Comparison of ENCODE assay signal across 8 cellular contexts in genomic region chr17:7833795-7834553, GRCh38. TPM values are rescaled to one million over a fixed set of nuclear protein-coding genes. Genes with fewer than 3 reads are reported as not detected.
A peak's percentile ranks its signal among the peaks of the same experiment; 100 is the strongest.
DNase-seq lines count a peak whose midpoint lies in the region; ATAC-seq, FAIRE-seq and TF ChIP-seq lines count a peak whose summit lies in the region.

Gene KDM6B (plus strand): TSS chr17:7834217. CDS start chr17:7845555, 11,338 bp downstream.

- no TSS peak for BruUV-seq in HepG2 (replicated peaks; lab: Mats Ljungman, UMichigan)

- TF ChIP-seq CTCF in AG04450 (IDR thresholded peaks at IDR 0.05; ENCODE audit: low read depth, low read length) (no peak), HepG2 (CRISPR knock-in tag; IDR thresholded peaks at IDR 0.05) (no peak)

- H3K27ac ChIP-seq in AG04450 (ENCODE audit: low read depth, low read length) = peak within 1 kb of the TSS; percentile 89
- H3K27ac ChIP-seq in HepG2 (ENCODE audit: extremely low read length, insufficient read depth, low read length) = peak within 1 kb of the TSS; percentile 92

- H3K9ac ChIP-seq in HepG2 (ENCODE audit: insufficient read depth, low read depth, low read length) = peak within 1 kb of the TSS; percentile 89

- intact Hi-C loops in activated CD4-positive, alpha-beta memory T cell treated with anti-CD3 and anti-CD28 coated beads for 36 hours (cut with micrococcal nuclease) = loop anchor here (1.0 to 10.0 kb wide), 3 partner anchors 53 to 351 kb away; partner anchors contain the start of gene TP53
- intact Hi-C loops in HepG2 (cut with micrococcal nuclease; ENCODE audit: unreplicated experiment) = loop anchor here (5.0 kb wide), 1 partner anchor 87 kb away; no protein-coding TSS in a partner anchor

- H3K4me3 ChIP-seq in AG04450 (ENCODE audit: low read depth, low read length) (peak within 1 kb of the TSS; percentile 84), HepG2 (replicated peaks in 1 of 3; ENCODE audit: insufficient read depth in 1 of 3, low read depth in 2 of 3, low read length in 3 of 3) (peak within 1 kb of the TSS; percentile 54 to 92 (median 65))

- TF ChIP-seq EP300 in HepG2 (IDR thresholded peaks at IDR 0.05; ENCODE audit: low read depth in 2 of 2, low read length in 2 of 2) = no peak
- TF ChIP-seq EP300 in HepG2 (CRISPR knock-in tag; IDR thresholded peaks at IDR 0.05; ENCODE audit: borderline replicate concordance) = no peak

- H3K4me2 ChIP-seq in HepG2 (ENCODE audit: low read depth, low read length) = peak within 1 kb of the TSS; percentile 84

- CTCF ChIA-PET in AG04450 (lab: Charles Lee) (interaction anchor here (0.5 to 2.6 kb wide), 16 partner anchors 9 to 224 kb away, joined by 3 to 9 read pairs (median 4); partner anchors contain the start of gene NAA38), HepG2 (lab: Yijun Ruan, JAX; ENCODE audit: low intra/inter-chr PET ratio, low total read pairs) (interaction anchor here (1.2 kb wide), 1 partner anchor 64 kb away, joined by 5 read pairs; no protein-coding TSS in a partner anchor)
- CTCF ChIA-PET in activated CD4-positive, alpha-beta memory T cell treated with anti-CD3 and anti-CD28 coated beads for 36 hours (lab: Charles Lee) = interaction anchor here (0.5 to 7.2 kb wide), 16 partner anchors 10 to 245 kb away, joined by 3 to 70 read pairs (median 8); partner anchors contain the start of genes CYB5D1, NAA38, TP53 and WRAP53

- H3K27me3 ChIP-seq in AG04450 (ENCODE audit: control insufficient read depth, insufficient read depth, low read length) (peaks cover 14% of the 10 kb centered on the region), HepG2 (ENCODE audit: control insufficient read depth in 1 of 2, insufficient read depth in 2 of 2, low read length in 2 of 2) (peaks cover 6 to 27% of the 10 kb centered on the region in 2 experiments; a peak in 4 of 5 replicates)

- H3K9me3 ChIP-seq in AG04450 (ENCODE audit: control insufficient read depth, insufficient read depth, low read length) = no peaks in the 10 kb centered on the region; the same call in 1 of the 2 replicates
- no peaks in the 10 kb centered on the region for H3K9me3 ChIP-seq in HepG2 (ENCODE audit: low read length)

- H3K27me3 Mint-ChIP-seq in activated CD4-positive, alpha-beta memory T cell treated with anti-CD3 and anti-CD28 coated beads for 36 hours = peaks cover 1% of the 10 kb centered on the region

- ATAC-seq in GM19023 (IDR thresholded peaks at IDR 0.05; ENCODE audit: unreplicated experiment) = peak; percentile 51
- ATAC-seq in HG03442 (IDR thresholded peaks at IDR 0.05; ENCODE audit: unreplicated experiment) = peak; percentile 52
- ATAC-seq in HepG2 = peak; percentile 66

- POLR2A ChIA-PET in AG04450 (lab: Yijun Ruan, JAX) (interaction anchor here (0.5 to 1.7 kb wide), 6 partner anchors 17 to 134 kb away, joined by 3 to 6 read pairs (median 3); partner anchors contain the start of gene NAA38), HepG2 (lab: Yijun Ruan, JAX) (interaction anchor here (0.8 to 8.2 kb wide), 11 partner anchors 9 to 261 kb away, joined by 3 to 159 read pairs (median 4); partner anchors contain the start of genes CNTROB, CYB5D1, NAA38 and RNF227)
- POLR2A ChIA-PET in activated CD4-positive, alpha-beta memory T cell treated with anti-CD3 and anti-CD28 coated beads for 36 hours (lab: Charles Lee) = interaction anchor here (1.1 to 3.5 kb wide), 6 partner anchors 9 to 250 kb away, joined by 5 to 24 read pairs (median 10); partner anchors contain the start of genes CYB5D1, MPDU1 and NAA38

- peak within 1 kb of the TSS; percentile 10 for H2AFZ ChIP-seq in HepG2 (ENCODE audit: low read length)

- in situ Hi-C loops in HepG2 (cut with HindIII; ENCODE audit: extremely low pct_ligation_motif_present, low pct_unique_long_range_greater_than_20kb) = no loop called here

- peak within 1 kb of the TSS; percentile 80 for H3K4me3 Mint-ChIP-seq in activated CD4-positive, alpha-beta memory T cell treated with anti-CD3 and anti-CD28 coated beads for 36 hours

- H3K4me1 Mint-ChIP-seq in activated CD4-positive, alpha-beta memory T cell treated with anti-CD3 and anti-CD28 coated beads for 36 hours (ENCODE audit: low read depth) = peaks cover 30% of the 10 kb centered on the region

- WGBS in HepG2 (ENCODE audit: low lambda C conversion rate) = 3% methylated on average over 35 of the region's 49 CpGs

- H3K9me3 Mint-ChIP-seq in activated CD4-positive, alpha-beta memory T cell treated with anti-CD3 and anti-CD28 coated beads for 36 hours = no peaks in the 10 kb centered on the region

- TF ChIP-seq RAD21 in HepG2 (CRISPR knock-in tag; IDR thresholded peaks at IDR 0.05) = no peak

- no peaks in the 10 kb centered on the region; the same call in 1 of the 2 replicates for H4K20me1 ChIP-seq in HepG2 (ENCODE audit: insufficient read depth, low read length)

- DNase-seq in AG04450 (ENCODE audit: low read depth, low spot score) = peak; percentile 67
- DNase-seq in NCI-H82 treated with DMSO at 0.1 percent for 48 hours (lab: John Stamatoyannopoulos, UW; ENCODE audit: unreplicated experiment) = peak; percentile 92
- DNase-seq in activated CD4-positive, alpha-beta memory T cell treated with anti-CD3 and anti-CD28 coated beads for 36 hours = peak; percentile 93
- DNase-seq in dermis microvascular lymphatic vessel endothelial cell (ENCODE audit: low read depth in 2 of 2) = peak; percentile 75 to 92
- peak; percentile 83 for DNase-seq in HepG2 (ENCODE audit: low spot score)
- peak; percentile 81 for DNase-seq in stimulated activated CD4-positive, alpha-beta T cell treated with anti-CD3 and anti-CD28 coated beads, Interleukin-2, amount 100 ng/mL, for 4 hours (ENCODE audit: low read depth)

- H3K4me1 ChIP-seq in HepG2 (ENCODE audit: insufficient read depth, low read length) = peaks cover 46% of the 10 kb centered on the region

- no peaks in the 10 kb centered on the region for H3K36me3 ChIP-seq in HepG2 (replicated peaks in 1 of 2; ENCODE audit: control insufficient read depth in 1 of 2, insufficient read depth in 2 of 2, low read length in 2 of 2)

- 0 out of 4 replicates have a peak, but pooled peaks of 1 of the 2 experiments have one; percentile 50 for TF ChIP-seq POLR2A in HepG2 (IDR thresholded peaks at IDR 0.05; ENCODE audit: insufficient read depth in 1 of 2, low read depth in 2 of 2, low read length in 2 of 2)

- peaks cover 12% of the 10 kb centered on the region for H3K79me2 ChIP-seq in HepG2 (ENCODE audit: insufficient read depth, low read length)

- FAIRE-seq in HepG2 (lab: Jason Lieb, UNC) = no peak

- peak within 1 kb of the TSS; percentile 95 for H3K27ac Mint-ChIP-seq in activated CD4-positive, alpha-beta memory T cell treated with anti-CD3 and anti-CD28 coated beads for 36 hours

- H3K36me3 Mint-ChIP-seq in activated CD4-positive, alpha-beta memory T cell treated with anti-CD3 and anti-CD28 coated beads for 36 hours = no peaks in the 10 kb centered on the region

TF ChIP-seq in HepG2, 621 proteins besides CTCF, POLR2A, EP300 and RAD21 (continues in another document):
- TF ChIP-seq SKI (IDR thresholded peaks at IDR 0.05; ENCODE audit: partially characterized antibody) = no peak
- peak; percentile 12; the same call in 1 of the 2 replicates for TF ChIP-seq THAP11 (CRISPR knock-in tag; IDR thresholded peaks at IDR 0.05)
- TF ChIP-seq ZNF34 (CRISPR knock-in tag; IDR thresholded peaks at IDR 0.05; ENCODE audit: borderline replicate concordance) = no peak
- TF ChIP-seq BCL6 (CRISPR knock-in tag; IDR thresholded peaks at IDR 0.05) = no peak
- TF ChIP-seq PAX8 (CRISPR knock-in tag; IDR thresholded peaks at IDR 0.05; ENCODE audit: borderline replicate concordance) = no peak
- no peak for TF ChIP-seq SYNCRIP (IDR thresholded peaks at IDR 0.05; ENCODE audit: insufficient read depth, low read depth, low read length)
- no peak for TF ChIP-seq CHCHD3 (CRISPR knock-in tag; IDR thresholded peaks at IDR 0.05)

RNA-seq across cellular contexts. Expression of gene KDM6B, which starts in this region (rescaled TPM):
- polyA plus RNA-seq in AG04450 (2011; rRNA removed) = 2.0 and 2.4 TPM in 2 replicates
- polyA minus RNA-seq in AG04450 (2011; rRNA and poly(A)+ RNA removed) = 15.3 and 16.4 TPM in 2 replicates
- 10 to 100 TPM; 44.1 to 49.6 TPM for total RNA-seq in activated CD4-positive, alpha-beta memory T cell treated with anti-CD3 and anti-CD28 coated beads for 36 hours
- 1.0 and 3.5 TPM in 2 replicates for total RNA-seq in dermis microvascular lymphatic vessel endothelial cell
- total RNA-seq in HepG2 (2016; rRNA removed; fragmentation: Illumina TruSeq; extraction: Trizol) = 2.1 and 2.2 TPM in 2 replicates
- total RNA-seq in HepG2 (2016; cell fraction: cytosol; rRNA removed; fragmentation: Illumina TruSeq; extraction: Trizol; ENCODE audit: low read depth) = 0.30 and 1.9 TPM in 2 replicates
- total RNA-seq in HepG2 (2016; cell fraction: insoluble cytoplasmic fraction; rRNA removed; fragmentation: Illumina TruSeq; extraction: Trizol) = 1.3 and 1.6 TPM in 2 replicates
- 1.7 and 3.1 TPM in 2 replicates for total RNA-seq in HepG2 (2016; cell fraction: membrane; rRNA removed; fragmentation: Illumina TruSeq; extraction: Trizol)
- total RNA-seq in HepG2 (2016; cell fraction: nucleus; rRNA removed; fragmentation: Illumina TruSeq; extraction: Trizol) = 5.8 and 6.2 TPM in 2 replicates
- polyA plus RNA-seq in HepG2 (2011; rRNA removed) = 1.3 and 1.9 TPM in 2 replicates
- 0.42 and 0.82 TPM in 2 replicates for polyA plus RNA-seq in HepG2 (2011; cell fraction: cytosol; rRNA removed)
- polyA plus RNA-seq in HepG2 (2011; cell fraction: nucleus; rRNA removed) = 18.1 and 23.2 TPM in 2 replicates
- polyA plus RNA-seq in HepG2 (2012) = 8.4 and 13.6 TPM in 2 replicates
- polyA plus RNA-seq in HepG2 (2016; cell fraction: cytosol; fragmentation: Illumina TruSeq; extraction: Trizol; ENCODE audit: low read depth) = 0.37 and 0.83 TPM in 2 replicates
- polyA plus RNA-seq in HepG2 (2016; cell fraction: insoluble cytoplasmic fraction; fragmentation: Illumina TruSeq; extraction: Trizol; ENCODE audit: low read depth) = 2.4 and 4.0 TPM in 2 replicates
- polyA plus RNA-seq in HepG2 (2016; cell fraction: membrane; fragmentation: Illumina TruSeq; extraction: Trizol; ENCODE audit: low read depth) = 0.80 and 1.7 TPM in 2 replicates
- polyA plus RNA-seq in HepG2 (2016; cell fraction: nucleus; fragmentation: Illumina TruSeq; extraction: Trizol; ENCODE audit: insufficient read depth, low read depth) = 21.8 and 22.9 TPM in 2 replicates
- polyA minus RNA-seq in HepG2 (2011; rRNA and poly(A)+ RNA removed; ENCODE audit: low replicate concordance) = 3.6 and 8.2 TPM in 2 replicates
- 2.2 and 3.8 TPM in 2 replicates for polyA minus RNA-seq in HepG2 (2011; cell fraction: cytosol; rRNA and poly(A)+ RNA removed)
- polyA minus RNA-seq in HepG2 (2011; cell fraction: nucleus; rRNA and poly(A)+ RNA removed) = 18.7 and 21.1 TPM in 2 replicates

Comparison
In these comparisons a context has a peak if more than half of its experiments do, and no peak if none do; other contexts are left out.
1. Peak in every context shown above with its lines: DNase-seq, ATAC-seq, H3K4me3 ChIP-seq and H3K27ac ChIP-seq.